ENCODE assay signal across 1 cellular context in the genomic region with DNA sequence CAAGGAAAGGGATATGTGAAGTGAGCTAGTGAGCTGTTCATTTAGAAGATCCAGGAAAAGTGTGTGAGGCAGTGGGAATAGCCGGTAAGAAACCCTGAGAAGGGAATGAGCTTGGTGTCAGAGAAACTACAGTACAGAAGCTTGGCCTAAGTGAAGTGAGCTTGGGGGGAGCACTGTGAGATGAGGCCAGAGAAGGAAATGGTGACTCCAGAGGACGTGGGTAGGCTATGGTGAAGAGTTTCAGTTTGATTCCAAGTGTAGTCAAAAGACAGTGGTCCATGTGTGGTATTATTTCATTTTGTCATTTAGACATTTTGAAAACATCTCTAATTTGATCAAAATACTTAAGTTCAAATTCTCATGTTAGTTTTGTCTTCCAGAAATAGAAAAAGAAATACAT.
TF ChIP-seq lines count a peak whose summit lies in the region.

No MANE protein-coding gene starts in this region.

TF ChIP-seq in GM23338, 12 proteins besides CTCF, POLR2A, EP300 and RAD21:
- TF ChIP-seq EZH2phosphoT487 (IDR thresholded peaks at IDR 0.05; ENCODE audit: unreplicated experiment) (no peak), CREB1 (CRISPR knock-in tag; IDR thresholded peaks at IDR 0.05; ENCODE audit: low read depth) (no peak), JUNB (IDR thresholded peaks at IDR 0.05; ENCODE audit: unreplicated experiment) (no peak), NANOG (IDR thresholded peaks at IDR 0.05; ENCODE audit: borderline replicate concordance) (no peak), POLR2AphosphoS5 (IDR thresholded peaks at IDR 0.05; ENCODE audit: low read depth) (no peak), EZH2 (IDR thresholded peaks at IDR 0.05; ENCODE audit: low read depth, unreplicated experiment) (no peak), ZNF114 (CRISPR knock-in tag; IDR thresholded peaks at IDR 0.05) (no peak), STAT1 (IDR thresholded peaks at IDR 0.05; ENCODE audit: unreplicated experiment) (no peak), ZNF331 (CRISPR knock-in tag; IDR thresholded peaks at IDR 0.05; ENCODE audit: low read depth) (no peak)
- TF ChIP-seq, protein P1, sequence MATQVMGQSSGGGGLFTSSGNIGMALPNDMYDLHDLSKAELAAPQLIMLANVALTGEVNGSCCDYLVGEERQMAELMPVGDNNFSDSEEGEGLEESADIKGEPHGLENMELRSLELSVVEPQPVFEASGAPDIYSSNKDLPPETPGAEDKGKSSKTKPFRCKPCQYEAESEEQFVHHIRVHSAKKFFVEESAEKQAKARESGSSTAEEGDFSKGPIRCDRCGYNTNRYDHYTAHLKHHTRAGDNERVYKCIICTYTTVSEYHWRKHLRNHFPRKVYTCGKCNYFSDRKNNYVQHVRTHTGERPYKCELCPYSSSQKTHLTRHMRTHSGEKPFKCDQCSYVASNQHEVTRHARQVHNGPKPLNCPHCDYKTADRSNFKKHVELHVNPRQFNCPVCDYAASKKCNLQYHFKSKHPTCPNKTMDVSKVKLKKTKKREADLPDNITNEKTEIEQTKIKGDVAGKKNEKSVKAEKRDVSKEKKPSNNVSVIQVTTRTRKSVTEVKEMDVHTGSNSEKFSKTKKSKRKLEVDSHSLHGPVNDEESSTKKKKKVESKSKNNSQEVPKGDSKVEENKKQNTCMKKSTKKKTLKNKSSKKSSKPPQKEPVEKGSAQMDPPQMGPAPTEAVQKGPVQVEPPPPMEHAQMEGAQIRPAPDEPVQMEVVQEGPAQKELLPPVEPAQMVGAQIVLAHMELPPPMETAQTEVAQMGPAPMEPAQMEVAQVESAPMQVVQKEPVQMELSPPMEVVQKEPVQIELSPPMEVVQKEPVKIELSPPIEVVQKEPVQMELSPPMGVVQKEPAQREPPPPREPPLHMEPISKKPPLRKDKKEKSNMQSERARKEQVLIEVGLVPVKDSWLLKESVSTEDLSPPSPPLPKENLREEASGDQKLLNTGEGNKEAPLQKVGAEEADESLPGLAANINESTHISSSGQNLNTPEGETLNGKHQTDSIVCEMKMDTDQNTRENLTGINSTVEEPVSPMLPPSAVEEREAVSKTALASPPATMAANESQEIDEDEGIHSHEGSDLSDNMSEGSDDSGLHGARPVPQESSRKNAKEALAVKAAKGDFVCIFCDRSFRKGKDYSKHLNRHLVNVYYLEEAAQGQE (IDR thresholded peaks at IDR 0.05; ENCODE audit: unreplicated experiment) = no peak
- TF ChIP-seq, protein P2, sequence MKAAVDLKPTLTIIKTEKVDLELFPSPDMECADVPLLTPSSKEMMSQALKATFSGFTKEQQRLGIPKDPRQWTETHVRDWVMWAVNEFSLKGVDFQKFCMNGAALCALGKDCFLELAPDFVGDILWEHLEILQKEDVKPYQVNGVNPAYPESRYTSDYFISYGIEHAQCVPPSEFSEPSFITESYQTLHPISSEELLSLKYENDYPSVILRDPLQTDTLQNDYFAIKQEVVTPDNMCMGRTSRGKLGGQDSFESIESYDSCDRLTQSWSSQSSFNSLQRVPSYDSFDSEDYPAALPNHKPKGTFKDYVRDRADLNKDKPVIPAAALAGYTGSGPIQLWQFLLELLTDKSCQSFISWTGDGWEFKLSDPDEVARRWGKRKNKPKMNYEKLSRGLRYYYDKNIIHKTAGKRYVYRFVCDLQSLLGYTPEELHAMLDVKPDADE (IDR thresholded peaks at IDR 0.05) = no peak
- TF ChIP-seq, protein P3, sequence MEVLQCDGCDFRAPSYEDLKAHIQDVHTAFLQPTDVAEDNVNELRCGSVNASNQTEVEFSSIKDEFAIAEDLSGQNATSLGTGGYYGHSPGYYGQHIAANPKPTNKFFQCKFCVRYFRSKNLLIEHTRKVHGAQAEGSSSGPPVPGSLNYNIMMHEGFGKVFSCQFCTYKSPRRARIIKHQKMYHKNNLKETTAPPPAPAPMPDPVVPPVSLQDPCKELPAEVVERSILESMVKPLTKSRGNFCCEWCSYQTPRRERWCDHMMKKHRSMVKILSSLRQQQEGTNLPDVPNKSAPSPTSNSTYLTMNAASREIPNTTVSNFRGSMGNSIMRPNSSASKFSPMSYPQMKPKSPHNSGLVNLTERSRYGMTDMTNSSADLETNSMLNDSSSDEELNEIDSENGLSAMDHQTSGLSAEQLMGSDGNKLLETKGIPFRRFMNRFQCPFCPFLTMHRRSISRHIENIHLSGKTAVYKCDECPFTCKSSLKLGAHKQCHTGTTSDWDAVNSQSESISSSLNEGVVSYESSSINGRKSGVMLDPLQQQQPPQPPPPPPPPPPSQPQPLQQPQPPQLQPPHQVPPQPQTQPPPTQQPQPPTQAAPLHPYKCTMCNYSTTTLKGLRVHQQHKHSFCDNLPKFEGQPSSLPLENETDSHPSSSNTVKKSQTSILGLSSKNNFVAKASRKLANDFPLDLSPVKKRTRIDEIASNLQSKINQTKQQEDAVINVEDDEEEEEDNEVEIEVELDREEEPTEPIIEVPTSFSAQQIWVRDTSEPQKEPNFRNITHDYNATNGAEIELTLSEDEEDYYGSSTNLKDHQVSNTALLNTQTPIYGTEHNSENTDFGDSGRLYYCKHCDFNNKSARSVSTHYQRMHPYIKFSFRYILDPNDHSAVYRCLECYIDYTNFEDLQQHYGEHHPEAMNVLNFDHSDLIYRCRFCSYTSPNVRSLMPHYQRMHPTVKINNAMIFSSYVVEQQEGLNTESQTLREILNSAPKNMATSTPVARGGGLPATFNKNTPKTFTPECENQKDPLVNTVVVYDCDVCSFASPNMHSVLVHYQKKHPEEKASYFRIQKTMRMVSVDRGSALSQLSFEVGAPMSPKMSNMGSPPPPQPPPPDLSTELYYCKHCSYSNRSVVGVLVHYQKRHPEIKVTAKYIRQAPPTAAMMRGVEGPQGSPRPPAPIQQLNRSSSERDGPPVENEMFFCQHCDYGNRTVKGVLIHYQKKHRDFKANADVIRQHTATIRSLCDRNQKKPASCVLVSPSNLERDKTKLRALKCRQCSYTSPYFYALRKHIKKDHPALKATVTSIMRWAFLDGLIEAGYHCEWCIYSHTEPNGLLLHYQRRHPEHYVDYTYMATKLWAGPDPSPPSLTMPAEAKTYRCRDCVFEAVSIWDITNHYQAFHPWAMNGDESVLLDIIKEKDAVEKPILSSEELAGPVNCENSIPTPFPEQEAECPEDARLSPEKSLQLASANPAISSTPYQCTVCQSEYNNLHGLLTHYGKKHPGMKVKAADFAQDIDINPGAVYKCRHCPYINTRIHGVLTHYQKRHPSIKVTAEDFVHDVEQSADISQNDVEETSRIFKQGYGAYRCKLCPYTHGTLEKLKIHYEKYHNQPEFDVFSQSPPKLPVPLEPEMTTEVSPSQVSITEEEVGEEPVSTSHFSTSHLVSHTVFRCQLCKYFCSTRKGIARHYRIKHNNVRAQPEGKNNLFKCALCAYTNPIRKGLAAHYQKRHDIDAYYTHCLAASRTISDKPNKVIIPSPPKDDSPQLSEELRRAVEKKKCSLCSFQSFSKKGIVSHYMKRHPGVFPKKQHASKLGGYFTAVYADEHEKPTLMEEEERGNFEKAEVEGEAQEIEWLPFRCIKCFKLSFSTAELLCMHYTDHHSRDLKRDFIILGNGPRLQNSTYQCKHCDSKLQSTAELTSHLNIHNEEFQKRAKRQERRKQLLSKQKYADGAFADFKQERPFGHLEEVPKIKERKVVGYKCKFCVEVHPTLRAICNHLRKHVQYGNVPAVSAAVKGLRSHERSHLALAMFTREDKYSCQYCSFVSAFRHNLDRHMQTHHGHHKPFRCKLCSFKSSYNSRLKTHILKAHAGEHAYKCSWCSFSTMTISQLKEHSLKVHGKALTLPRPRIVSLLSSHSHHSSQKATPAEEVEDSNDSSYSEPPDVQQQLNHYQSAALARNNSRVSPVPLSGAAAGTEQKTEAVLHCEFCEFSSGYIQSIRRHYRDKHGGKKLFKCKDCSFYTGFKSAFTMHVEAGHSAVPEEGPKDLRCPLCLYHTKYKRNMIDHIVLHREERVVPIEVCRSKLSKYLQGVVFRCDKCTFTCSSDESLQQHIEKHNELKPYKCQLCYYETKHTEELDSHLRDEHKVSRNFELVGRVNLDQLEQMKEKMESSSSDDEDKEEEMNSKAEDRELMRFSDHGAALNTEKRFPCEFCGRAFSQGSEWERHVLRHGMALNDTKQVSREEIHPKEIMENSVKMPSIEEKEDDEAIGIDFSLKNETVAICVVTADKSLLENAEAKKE (CRISPR knock-in tag; IDR thresholded peaks at IDR 0.05) = no peak
